In the genomic region with DNA sequence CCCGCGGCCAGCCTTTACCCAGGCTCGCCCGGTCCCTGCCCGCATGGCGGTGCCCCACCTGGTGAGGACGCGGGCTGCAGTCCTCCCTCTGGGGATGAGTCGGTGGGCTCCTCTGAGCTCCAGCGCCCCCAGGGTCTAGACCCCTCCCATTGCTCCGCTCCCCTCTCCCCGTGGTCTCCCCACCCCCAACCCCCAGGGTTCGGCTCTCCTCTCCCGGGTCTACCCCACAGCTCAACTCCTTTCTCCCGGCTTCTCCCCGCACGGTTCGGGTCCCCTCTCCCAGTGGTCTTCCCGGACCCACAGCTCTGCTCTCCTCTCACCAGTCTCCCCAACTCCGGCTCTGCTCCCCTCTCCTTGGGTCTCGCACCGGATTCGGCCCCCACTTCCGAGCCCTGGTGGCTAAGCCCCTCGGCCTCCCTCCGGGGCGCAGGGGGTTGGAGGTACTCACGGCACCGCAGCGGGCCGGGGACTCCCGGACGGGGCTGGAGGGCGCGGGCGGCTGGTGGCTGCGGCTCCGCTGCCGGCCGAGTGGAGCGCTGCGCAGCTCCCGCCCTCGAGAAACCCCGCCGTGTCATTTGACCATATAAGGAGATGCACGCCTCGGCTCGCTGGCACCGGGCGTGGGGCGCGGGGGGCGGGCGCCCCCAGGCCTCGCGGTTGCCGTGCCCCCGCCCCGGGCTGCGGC, we compare ENCODE assay signal across 8 cellular contexts. TPM values are rescaled to one million over a fixed set of nuclear protein-coding genes. Genes with fewer than 3 reads are reported as not detected.
DNase-seq lines count a peak whose midpoint lies in the region; ATAC-seq and TF ChIP-seq lines count a peak whose summit lies in the region.

FHL2 (minus strand) TSS at position 530 of the 685 bp plus-strand sequence. CDS start 12,535 bp downstream, outside the sequence.

- H3K9me3 Mint-ChIP-seq in activated naive CD4-positive, alpha-beta T cell treated with anti-CD3 and anti-CD28 coated beads, Interleukin-2, amount 50 U/mL, for 72 hours: no peaks in the 10 kb centered on the region
- no peaks in the 10 kb centered on the region for H3K9me3 Mint-ChIP-seq in type B pancreatic cell

- intact Hi-C loops in Right ventricle myocardium inferior (cut with DNase I) (no loop called here), posterior cingulate gyrus (cut with DNase I) (no loop called here)

- peak; percentile 62 for TF ChIP-seq CTCF in type B pancreatic cell (conservative IDR thresholded peaks at IDR 0.05)

- peaks cover 20% of the 10 kb centered on the region for H3K4me1 Mint-ChIP-seq in type B pancreatic cell (ENCODE audit: unreplicated experiment)

- H3K36me3 Mint-ChIP-seq in activated naive CD4-positive, alpha-beta T cell treated with anti-CD3 and anti-CD28 coated beads, Interleukin-2, amount 50 U/mL, for 72 hours: no peaks in the 10 kb centered on the region
- H3K36me3 Mint-ChIP-seq in type B pancreatic cell: peaks cover 14% of the 10 kb centered on the region

- H3K27ac Mint-ChIP-seq in activated naive CD4-positive, alpha-beta T cell treated with anti-CD3 and anti-CD28 coated beads, Interleukin-2, amount 50 U/mL, for 72 hours: peak within 1 kb of the TSS; percentile 18 to 54
- peak within 1 kb of the TSS; percentile 81 for H3K27ac Mint-ChIP-seq in type B pancreatic cell

- peaks cover 6% of the 10 kb centered on the region for H3K27me3 Mint-ChIP-seq in type B pancreatic cell

- peak; percentile 57 for DNase-seq in DMS79 (lab: John Stamatoyannopoulos, UW)
- peak; percentile 80 for DNase-seq in HuH-7.5 (ENCODE audit: low spot score)
- peak; percentile 72 to 76 for DNase-seq in activated naive CD4-positive, alpha-beta T cell treated with anti-CD3 and anti-CD28 coated beads, Interleukin-2, amount 50 U/mL, for 72 hours (ENCODE audit: low spot score in 2 of 2)
- DNase-seq in Right ventricle myocardium inferior (ENCODE audit: missing footprints): no peak
- peak in 8 of 10 donors; percentile 39 to 94 (median 58) for DNase-seq in posterior cingulate gyrus
- DNase-seq in type B pancreatic cell (ENCODE audit: extremely low spot score, unreplicated experiment): peak; percentile 87

- H3K4me3 Mint-ChIP-seq in type B pancreatic cell: peak within 1 kb of the TSS; percentile 91

- ATAC-seq in GM21526 (IDR thresholded peaks at IDR 0.05; ENCODE audit: low FRiP score, unreplicated experiment) (peak; percentile 99), SK-N-SH treated with all-trans-retinoic acid at 6 μM for 48 hours (peak; percentile 93), Right ventricle myocardium inferior (peak; percentile 53)
- peak; percentile 90 to 98 for ATAC-seq in activated naive CD4-positive, alpha-beta T cell treated with anti-CD3 and anti-CD28 coated beads, Interleukin-2, amount 50 U/mL, for 72 hours

TF ChIP-seq in SK-N-SH treated with all-trans-retinoic acid at 6 μM for 48 hours, 23 proteins besides CTCF, POLR2A, EP300 and RAD21:
- 0 out of 2 replicates have a peak, but pooled peaks have one; percentile 12 for TF ChIP-seq ZNF70 (CRISPR knock-in tag; IDR thresholded peaks at IDR 0.05)
- TF ChIP-seq, protein P1, sequence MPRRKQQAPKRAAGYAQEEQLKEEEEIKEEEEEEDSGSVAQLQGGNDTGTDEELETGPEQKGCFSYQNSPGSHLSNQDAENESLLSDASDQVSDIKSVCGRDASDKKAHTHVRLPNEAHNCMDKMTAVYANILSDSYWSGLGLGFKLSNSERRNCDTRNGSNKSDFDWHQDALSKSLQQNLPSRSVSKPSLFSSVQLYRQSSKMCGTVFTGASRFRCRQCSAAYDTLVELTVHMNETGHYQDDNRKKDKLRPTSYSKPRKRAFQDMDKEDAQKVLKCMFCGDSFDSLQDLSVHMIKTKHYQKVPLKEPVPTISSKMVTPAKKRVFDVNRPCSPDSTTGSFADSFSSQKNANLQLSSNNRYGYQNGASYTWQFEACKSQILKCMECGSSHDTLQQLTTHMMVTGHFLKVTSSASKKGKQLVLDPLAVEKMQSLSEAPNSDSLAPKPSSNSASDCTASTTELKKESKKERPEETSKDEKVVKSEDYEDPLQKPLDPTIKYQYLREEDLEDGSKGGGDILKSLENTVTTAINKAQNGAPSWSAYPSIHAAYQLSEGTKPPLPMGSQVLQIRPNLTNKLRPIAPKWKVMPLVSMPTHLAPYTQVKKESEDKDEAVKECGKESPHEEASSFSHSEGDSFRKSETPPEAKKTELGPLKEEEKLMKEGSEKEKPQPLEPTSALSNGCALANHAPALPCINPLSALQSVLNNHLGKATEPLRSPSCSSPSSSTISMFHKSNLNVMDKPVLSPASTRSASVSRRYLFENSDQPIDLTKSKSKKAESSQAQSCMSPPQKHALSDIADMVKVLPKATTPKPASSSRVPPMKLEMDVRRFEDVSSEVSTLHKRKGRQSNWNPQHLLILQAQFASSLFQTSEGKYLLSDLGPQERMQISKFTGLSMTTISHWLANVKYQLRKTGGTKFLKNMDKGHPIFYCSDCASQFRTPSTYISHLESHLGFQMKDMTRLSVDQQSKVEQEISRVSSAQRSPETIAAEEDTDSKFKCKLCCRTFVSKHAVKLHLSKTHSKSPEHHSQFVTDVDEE (CRISPR knock-in tag; IDR thresholded peaks at IDR 0.05): no peak

RNA-seq across cellular contexts. Expression of gene FHL2, which starts in this region (rescaled TPM):
- total RNA-seq in activated naive CD4-positive, alpha-beta T cell treated with anti-CD3 and anti-CD28 coated beads, Interleukin-2, amount 50 U/mL, for 72 hours: 1 to 10 TPM; 2.6 to 3.0 TPM
- total RNA-seq in Right ventricle myocardium inferior (1,619 TPM), type B pancreatic cell (ENCODE audit: low replicate concordance) (19.9 and 21.9 TPM in 2 replicates)

Comparison
In these comparisons a context has a peak if more than half of its experiments do, and no peak if none do; other contexts are left out.
1. RNA of gene FHL2 (total RNA-seq): 1,619 TPM in Right ventricle myocardium inferior (single experiment); 19.9 to 21.9 TPM in type B pancreatic cell and 2.6 to 3.0 TPM in activated naive CD4-positive, alpha-beta T cell treated with anti-CD3 and anti-CD28 coated beads, Interleukin-2, amount 50 U/mL, for 72 hours; every median in the first group is over 10 times any median in the second.
2. Peak in every context shown above with its lines, with median percentiles within 50 percentile points of each other: ATAC-seq.